17 cellular contexts compared by ENCODE assay signal in genomic region chr20:23425129-23425528, GRCh38. TPM values are rescaled to one million over a fixed set of nuclear protein-coding genes. Genes with fewer than 3 reads are reported as not detected.
DNase-seq lines count a peak whose midpoint lies in the region; FAIRE-seq and TF ChIP-seq lines count a peak whose summit lies in the region.
"Had no signal": no experiment of that assay in that cellular context is flagged by ENCODE, and none has a peak within 500 bp of the region (broad histone marks: within the 10 kb centered on the region; RNA-seq: fewer than 3 reads in every experiment).

No MANE protein-coding gene starts in this region.

- intact Hi-C loops in PC-9 (cut with micrococcal nuclease; ENCODE audit: unreplicated experiment) (no loop called here), esophagus muscularis mucosa (cut with DNase I) (no loop called here)

- no peaks in the 10 kb centered on the region for H3K27me3 Mint-ChIP-seq in osteocyte (ENCODE audit: unreplicated experiment)

- H2AFZ ChIP-seq in PC-9, result no peak overlapping the region
- H2AFZ ChIP-seq: GM23248 had no signal

- H3K4me3 ChIP-seq in BLaER1 treated with 17β-estradiol and CSF1 and Interleukin-3, amounts not matched to agents 10 nM and 100 nM, result no peak overlapping the region
- H3K4me3 ChIP-seq in PC-9, result no peak overlapping the region
- H3K4me3 ChIP-seq in esophagus muscularis mucosa, result no peak overlapping the region
- H3K4me3 ChIP-seq: GM23248 had no signal

- WGBS in esophagus muscularis mucosa, result 80% methylated on average over 8 of the region's 9 CpGs

- peak overlapping the region in 8 of 11 experiments; percentile 19 to 79 (median 56); a peak in 16 of 22 replicates for H3K4me2 ChIP-seq in BLaER1 treated with 17β-estradiol and CSF1 and Interleukin-3, amounts not matched to agents 10 nM and 100 nM
- peak overlapping the region; percentile 34; the same call in 1 of the 2 replicates for H3K4me2 ChIP-seq in PC-9

- H3K4me1 ChIP-seq in BLaER1 treated with 17β-estradiol and CSF1 and Interleukin-3, amounts not matched to agents 10 nM and 100 nM, result peaks cover 0 to 31% (median 26%) of the 10 kb centered on the region in 10 experiments; a peak in 16 of 20 replicates
- H3K4me1 ChIP-seq in PC-9 (replicated peaks; ENCODE audit: insufficient read depth) (peaks cover 3% of the 10 kb centered on the region; the same call in 1 of the 2 replicates), esophagus muscularis mucosa (peaks cover 4 to 5% (median 4%) of the 10 kb centered on the region in 4 donors)

- TF ChIP-seq EP300 in esophagus muscularis mucosa (IDR thresholded peaks at IDR 0.05), result no peak

- CTCF ChIA-PET in PC-9 (lab: Charles Lee), result no interaction called here

- H3K27me3 ChIP-seq in BLaER1 treated with 17β-estradiol and CSF1 and Interleukin-3, amounts not matched to agents 10 nM and 100 nM, result no peaks in the 10 kb centered on the region
- H3K27me3 ChIP-seq in PC-9 (ENCODE audit: insufficient read depth, low read depth), result no peaks in the 10 kb centered on the region
- peaks cover 0 to 4% (median 0%) of the 10 kb centered on the region in 4 donors for H3K27me3 ChIP-seq in esophagus muscularis mucosa

- H3K79me2 ChIP-seq in PC-9 (ENCODE audit: low read depth), result peaks cover 10% of the 10 kb centered on the region

- no peaks in the 10 kb centered on the region; the same call in 1 of the 2 replicates for H3F3A ChIP-seq in PC-9 (ENCODE audit: insufficient read depth, low read depth)

- no peak overlapping the region for H3K9ac ChIP-seq in BLaER1 treated with 17β-estradiol and CSF1 and Interleukin-3, amounts not matched to agents 10 nM and 100 nM
- H3K9ac ChIP-seq: GM23248 had no signal

- H3K27ac Mint-ChIP-seq in osteocyte (ENCODE audit: unreplicated experiment), result no peak overlapping the region
- H3K27ac Mint-ChIP-seq: CD4-positive, alpha-beta memory T cell had no signal

- TF ChIP-seq POLR2A in esophagus muscularis mucosa (IDR thresholded peaks at IDR 0.05; ENCODE audit: low read depth) (no peak), GM12891 (IDR thresholded peaks at IDR 0.05; ENCODE audit: low read depth, low read length) (no peak)

- no peaks in the 10 kb centered on the region for H3K9me3 Mint-ChIP-seq in osteocyte (ENCODE audit: unreplicated experiment)
- H3K9me3 Mint-ChIP-seq: CD4-positive, alpha-beta memory T cell had no signal

- POLR2A ChIA-PET in PC-9 (lab: Charles Lee; ENCODE audit: unreplicated experiment), result no interaction called here

- no peaks in the 10 kb centered on the region for H3K9me3 ChIP-seq in BLaER1 treated with 17β-estradiol and CSF1 and Interleukin-3, amounts not matched to agents 10 nM and 100 nM (replicated peaks in 1 of 11)
- H3K9me3 ChIP-seq in PC-9 (ENCODE audit: insufficient read depth, low read depth) (no peaks in the 10 kb centered on the region; the same call in 1 of the 2 replicates), esophagus muscularis mucosa (no peaks in the 10 kb centered on the region)

- H3K9me2 ChIP-seq in PC-9 (ENCODE audit: insufficient read depth), result no peaks in the 10 kb centered on the region

- no TSS peak for BruUV-seq in PC-9 (replicated peaks; lab: Mats Ljungman, UMichigan)

- no peak for TF ChIP-seq CTCF in PC-9 (conservative IDR thresholded peaks at IDR 0.05)
- no peak for TF ChIP-seq CTCF in esophagus muscularis mucosa (IDR thresholded peaks at IDR 0.05)
- no peak for TF ChIP-seq CTCF in osteocyte (IDR thresholded peaks at IDR 0.05)

- DNase-seq in PC-9 (no peak), esophagus muscularis mucosa (ENCODE audit: extremely low spot score) (peak; percentile 24), osteocyte (ENCODE audit: extremely low spot score, unreplicated experiment) (peak; percentile 60), GM12891 (ENCODE audit: insufficient read length, low spot score) (no peak), HUDEP-2 (lab: John Stamatoyannopoulos, UW; ENCODE audit: unreplicated experiment in 76 of 76) (no peak), NCI-H2107 (lab: John Stamatoyannopoulos, UW) (no peak)
- DNase-seq: ACHN; CD4-positive, alpha-beta memory T cell; COR-L47; GM23248; H7; IMR-90 had no signal

- peaks cover 4% of the 10 kb centered on the region for H3K4me1 Mint-ChIP-seq in osteocyte (ENCODE audit: unreplicated experiment)

- H3K36me3 ChIP-seq in BLaER1 treated with 17β-estradiol and CSF1 and Interleukin-3, amounts not matched to agents 10 nM and 100 nM, result no peaks in the 10 kb centered on the region
- H3K36me3 ChIP-seq in PC-9 (ENCODE audit: low read depth) (no peaks in the 10 kb centered on the region), esophagus muscularis mucosa (no peaks in the 10 kb centered on the region)

- H3K27ac ChIP-seq in BLaER1 treated with 17β-estradiol and CSF1 and Interleukin-3, amounts not matched to agents 10 nM and 100 nM, result no peak overlapping the region
- no peak overlapping the region for H3K27ac ChIP-seq in PC-9
- no peak overlapping the region for H3K27ac ChIP-seq in esophagus muscularis mucosa (replicated peaks in 1 of 4)
- H3K27ac ChIP-seq: C4-2B, GM23248, HL-60 had no signal

- H4K20me1 ChIP-seq in BLaER1 treated with 17β-estradiol and CSF1 and Interleukin-3, amounts not matched to agents 10 nM and 100 nM, result no peaks in the 10 kb centered on the region
- no peaks in the 10 kb centered on the region for H4K20me1 ChIP-seq in PC-9 (ENCODE audit: insufficient read depth)

- H3K36me3 Mint-ChIP-seq in osteocyte (ENCODE audit: unreplicated experiment), result no peaks in the 10 kb centered on the region

- no peak overlapping the region for H3K4me3 Mint-ChIP-seq in osteocyte (ENCODE audit: unreplicated experiment)
- H3K4me3 Mint-ChIP-seq: CD4-positive, alpha-beta memory T cell had no signal

- no peak for FAIRE-seq in GM12891 (lab: Jason Lieb, UNC)
- FAIRE-seq: GM18507 had no signal

TF ChIP-seq in GM12891, 5 proteins besides CTCF, POLR2A, EP300 and RAD21:
- no peak for TF ChIP-seq PAX5 (IDR thresholded peaks at IDR 0.05; ENCODE audit: insufficient read depth, low read length, severe bottlenecking)
- no peak for TF ChIP-seq POU2F2 (IDR thresholded peaks at IDR 0.05; ENCODE audit: low read depth, low read length)
- no peak for TF ChIP-seq POLR2AphosphoS5 (IDR thresholded peaks at IDR 0.05; ENCODE audit: low read depth, low read length)
- TF ChIP-seq SPI1 (IDR thresholded peaks at IDR 0.05; ENCODE audit: low read depth, low read length), result no peak
- TF ChIP-seq TAF1 (IDR thresholded peaks at IDR 0.05; ENCODE audit: low read depth, low read length), result no peak

RNA-seq across cellular contexts. Expression of gene NAPB, which starts 3.8 kb away (rescaled TPM):
- total RNA-seq in PC-9 (2021) (13.8 and 16.5 TPM in 2 replicates), esophagus muscularis mucosa (10 to 100 TPM; 13.7 to 18.7 (median 15.2) TPM), osteocyte (8.8 and 10.5 TPM in 2 replicates)
- polyA plus RNA-seq in GM12891 (2012; ENCODE audit: low read depth, missing spikeins), result 7.1 TPM

RNA-seq across cellular contexts. Expression of gene CSTL1, which starts 14.4 kb away (rescaled TPM):
- total RNA-seq in PC-9 (2021) (not detected in 2 replicates), esophagus muscularis mucosa (not detected), osteocyte (not detected in 2 replicates)
- polyA plus RNA-seq in GM12891 (2012; ENCODE audit: low read depth, missing spikeins), result not detected
- total RNA-seq: A172; CD4-positive, alpha-beta memory T cell; GM23248; H7; IMR-90 had no signal
- polyA plus RNA-seq: CD4-positive, alpha-beta memory T cell; GM23248; IMR-90 had no signal

RNA-seq across cellular contexts. Expression of gene CST11, which starts 27.5 kb away (rescaled TPM):
- total RNA-seq in PC-9 (2021) (not detected in 2 replicates), esophagus muscularis mucosa (not detected), osteocyte (not detected in 2 replicates)
- polyA plus RNA-seq in GM12891 (2012; ENCODE audit: low read depth, missing spikeins), result not detected
- total RNA-seq: A172; CD4-positive, alpha-beta memory T cell; GM23248; H7; IMR-90 had no signal
- polyA plus RNA-seq: CD4-positive, alpha-beta memory T cell; GM23248; IMR-90 had no signal

Comparison
In these comparisons a context has a peak if more than half of its experiments do, and no peak if none do; other contexts are left out.
1. DNase-seq: peak in esophagus muscularis mucosa (single experiment) and osteocyte (single experiment); none in PC-9 (0 of 2), GM12891 (single experiment), HUDEP-2 (0 of 76) and NCI-H2107 (single experiment).